ENCODE assay signal across 13 cellular contexts in the genomic region with DNA sequence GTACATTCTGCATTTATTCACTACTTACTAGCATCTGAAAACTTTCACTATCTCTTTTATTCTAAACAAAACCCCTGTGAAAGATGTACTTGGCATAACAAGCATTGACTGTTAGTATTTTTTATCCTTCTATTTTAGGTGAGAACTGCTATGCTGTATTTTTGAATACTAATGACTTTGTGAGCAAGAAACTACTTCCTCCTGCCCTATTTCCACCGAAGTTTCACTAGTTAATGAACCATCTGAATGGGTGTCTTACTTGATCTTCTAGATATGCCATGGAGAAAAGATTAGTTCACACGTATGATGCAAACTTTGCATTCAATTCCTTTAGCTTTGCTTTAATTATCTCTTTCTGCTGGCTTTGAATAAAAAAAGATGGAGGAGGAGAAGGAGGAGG.
DNase-seq lines count a peak whose midpoint lies in the region; ATAC-seq and TF ChIP-seq lines count a peak whose summit lies in the region.
"Had no signal": no experiment of that assay in that cellular context is flagged by ENCODE, and none has a peak within 500 bp of the region (broad histone marks: within the 10 kb centered on the region; RNA-seq: fewer than 3 reads in every experiment).

No MANE protein-coding gene starts in this region.

- no peak for DNase-seq in activated CD4-positive, alpha-beta T cell treated with anti-CD3 and anti-CD28 coated beads for 36 hours
- DNase-seq in activated CD4-positive, alpha-beta T cell treated with anti-CD3 and anti-CD28 coated beads, Interleukin-2, amount 10 ng/mL, durations not matched to agents 7 days and 5 days, result no peak
- peak; percentile 14 for DNase-seq in germinal center (ENCODE audit: low spot score)
- DNase-seq in heart right ventricle, result no peak
- DNase-seq in activated T-cell treated with anti-CD3 and anti-CD28 coated beads, Interleukin-2, amount 50 U/mL, for 24 hours, result no peak
- DNase-seq in COR-L47 (lab: John Stamatoyannopoulos, UW), result no peak
- DNase-seq: Calu3, DMS 273 treated with DMSO at 0.1 percent for 48 hours had no signal

- peak overlapping the region; percentile 46 for H3K4me2 ChIP-seq in Loucy (ENCODE audit: low read depth, low read length, poor library complexity, severe bottlenecking)
- H3K4me2 ChIP-seq: BLaER1 had no signal

- peaks cover 30% of the 10 kb centered on the region for H3K4me1 ChIP-seq in Loucy (ENCODE audit: insufficient read depth, low read length, poor library complexity, severe bottlenecking)
- H3K4me1 ChIP-seq in heart right ventricle, result peaks cover 0 to 47% (median 10%) of the 10 kb centered on the region in 9 donors
- H3K4me1 ChIP-seq: BLaER1 had no signal

- WGBS in heart right ventricle, 2 donors, result 30 to 57% methylated on average over 2 of the region's 2 CpGs

- no peaks in the 10 kb centered on the region for H3F3A ChIP-seq in Loucy (ENCODE audit: low read depth)

- H3K9me3 Mint-ChIP-seq in activated CD4-positive, alpha-beta T cell treated with anti-CD3 and anti-CD28 coated beads for 36 hours (ENCODE audit: low read depth), result no peaks in the 10 kb centered on the region
- no peaks in the 10 kb centered on the region for H3K9me3 Mint-ChIP-seq in activated CD4-positive, alpha-beta T cell treated with anti-CD3 and anti-CD28 coated beads, Interleukin-2, amount 10 ng/mL, durations not matched to agents 7 days and 5 days
- H3K9me3 Mint-ChIP-seq in stimulated activated memory B cell treated with anti-CD40 and anti-IgM and Interleukin-4, amounts not matched to agents 10 μg/mL and 1 μg/mL and 100 μg/mL, for 72 hours, result no peaks in the 10 kb centered on the region
- no peaks in the 10 kb centered on the region for H3K9me3 Mint-ChIP-seq in activated T-cell treated with anti-CD3 and anti-CD28 coated beads, Interleukin-2, amount 50 U/mL, for 24 hours

- H3K9me2 ChIP-seq in Loucy (replicated peaks; ENCODE audit: low read depth, low read length), result no peaks in the 10 kb centered on the region

- intact Hi-C loops in activated CD4-positive, alpha-beta T cell treated with anti-CD3 and anti-CD28 coated beads for 36 hours (cut with DNase I, micrococcal nuclease), result loop anchor here in 1 of 2 experiments (5.0 kb wide), 1 partner anchor 68 kb away; the partner anchor contains the start of gene EPHA4
- intact Hi-C loops in heart right ventricle (cut with DNase I), result no loop called here

- H3K79me2 ChIP-seq in Loucy (ENCODE audit: insufficient read depth, low read length), result no peaks in the 10 kb centered on the region

- peaks cover 39% of the 10 kb centered on the region for H3K4me1 Mint-ChIP-seq in activated CD4-positive, alpha-beta T cell treated with anti-CD3 and anti-CD28 coated beads for 36 hours
- peaks cover 21% of the 10 kb centered on the region for H3K4me1 Mint-ChIP-seq in activated CD4-positive, alpha-beta T cell treated with anti-CD3 and anti-CD28 coated beads, Interleukin-2, amount 10 ng/mL, durations not matched to agents 7 days and 5 days
- peaks cover 17% of the 10 kb centered on the region for H3K4me1 Mint-ChIP-seq in stimulated activated memory B cell treated with anti-CD40 and anti-IgM and Interleukin-4, amounts not matched to agents 10 μg/mL and 1 μg/mL and 100 μg/mL, for 72 hours
- H3K4me1 Mint-ChIP-seq in activated T-cell treated with anti-CD3 and anti-CD28 coated beads, Interleukin-2, amount 50 U/mL, for 24 hours (ENCODE audit: low read depth), result peaks cover 22% of the 10 kb centered on the region

- no peaks in the 10 kb centered on the region for H3K9me3 ChIP-seq in Loucy (ENCODE audit: insufficient read depth, low read depth, low read length)
- no peaks in the 10 kb centered on the region for H3K9me3 ChIP-seq in heart right ventricle
- H3K9me3 ChIP-seq: BLaER1, HAP-1 had no signal

- ATAC-seq in activated CD4-positive, alpha-beta T cell treated with anti-CD3 and anti-CD28 coated beads for 36 hours, result no peak
- no peak for ATAC-seq in stimulated activated memory B cell treated with anti-CD40 and anti-IgM and Interleukin-4, amounts not matched to agents 10 μg/mL and 1 μg/mL and 100 μg/mL, for 72 hours
- no peak for ATAC-seq in heart right ventricle

- POLR2A ChIA-PET in activated CD4-positive, alpha-beta T cell treated with anti-CD3 and anti-CD28 coated beads for 36 hours (lab: Charles Lee), result no interaction called here
- POLR2A ChIA-PET in activated CD4-positive, alpha-beta T cell treated with anti-CD3 and anti-CD28 coated beads, Interleukin-2, amount 10 ng/mL, durations not matched to agents 7 days and 5 days (lab: Charles Lee), result no interaction called here

- H3K27ac Mint-ChIP-seq in activated CD4-positive, alpha-beta T cell treated with anti-CD3 and anti-CD28 coated beads for 36 hours, result peak overlapping the region; percentile 23
- no peak overlapping the region for H3K27ac Mint-ChIP-seq in activated CD4-positive, alpha-beta T cell treated with anti-CD3 and anti-CD28 coated beads, Interleukin-2, amount 10 ng/mL, durations not matched to agents 7 days and 5 days
- H3K27ac Mint-ChIP-seq in stimulated activated memory B cell treated with anti-CD40 and anti-IgM and Interleukin-4, amounts not matched to agents 10 μg/mL and 1 μg/mL and 100 μg/mL, for 72 hours, result peak overlapping the region; percentile 35
- H3K27ac Mint-ChIP-seq in activated T-cell treated with anti-CD3 and anti-CD28 coated beads, Interleukin-2, amount 50 U/mL, for 24 hours, result no peak overlapping the region

- H3K27me3 ChIP-seq in Loucy (ENCODE audit: insufficient read depth, low read length, poor library complexity, severe bottlenecking), result no peaks in the 10 kb centered on the region
- H3K27me3 ChIP-seq in heart right ventricle, result no peaks in the 10 kb centered on the region
- H3K27me3 ChIP-seq: BLaER1 had no signal

- no peak for TF ChIP-seq CTCF in Loucy (conservative IDR thresholded peaks at IDR 0.05; ENCODE audit: low read length)
- no peak for TF ChIP-seq CTCF in heart right ventricle (IDR thresholded peaks at IDR 0.05)

- peak overlapping the region; percentile 16 for H3K9ac ChIP-seq in Loucy (ENCODE audit: low read depth, low read length, poor library complexity, severe bottlenecking)
- H3K9ac ChIP-seq: BLaER1 had no signal

- H4K20me1 ChIP-seq in Loucy (ENCODE audit: insufficient read depth, low read length, poor library complexity, severe bottlenecking), result no peaks in the 10 kb centered on the region
- H4K20me1 ChIP-seq: BLaER1 had no signal

- H3K27me3 Mint-ChIP-seq in activated CD4-positive, alpha-beta T cell treated with anti-CD3 and anti-CD28 coated beads for 36 hours, result no peaks in the 10 kb centered on the region
- no peaks in the 10 kb centered on the region for H3K27me3 Mint-ChIP-seq in activated CD4-positive, alpha-beta T cell treated with anti-CD3 and anti-CD28 coated beads, Interleukin-2, amount 10 ng/mL, durations not matched to agents 7 days and 5 days
- H3K27me3 Mint-ChIP-seq in stimulated activated memory B cell treated with anti-CD40 and anti-IgM and Interleukin-4, amounts not matched to agents 10 μg/mL and 1 μg/mL and 100 μg/mL, for 72 hours, result no peaks in the 10 kb centered on the region
- no peaks in the 10 kb centered on the region for H3K27me3 Mint-ChIP-seq in activated T-cell treated with anti-CD3 and anti-CD28 coated beads, Interleukin-2, amount 50 U/mL, for 24 hours

- H3K27ac ChIP-seq in heart right ventricle, result no peak overlapping the region
- H3K27ac ChIP-seq: 22Rv1, BLaER1 had no signal

- H3K4me3 ChIP-seq in Loucy (ENCODE audit: low read length, poor library complexity, severe bottlenecking) (peak overlapping the region; percentile 17), heart right ventricle (no peak overlapping the region)
- H3K4me3 ChIP-seq: BLaER1, HAP-1 had no signal

- CTCF ChIA-PET in activated CD4-positive, alpha-beta T cell treated with anti-CD3 and anti-CD28 coated beads for 36 hours (lab: Charles Lee), result no interaction called here
- CTCF ChIA-PET in activated CD4-positive, alpha-beta T cell treated with anti-CD3 and anti-CD28 coated beads, Interleukin-2, amount 10 ng/mL, durations not matched to agents 7 days and 5 days (lab: Charles Lee), result interaction anchor here (0.5 kb wide), 1 partner anchor 18 kb away, joined by 3 read pairs; no protein-coding TSS in a partner anchor

- H3K36me3 Mint-ChIP-seq in activated CD4-positive, alpha-beta T cell treated with anti-CD3 and anti-CD28 coated beads for 36 hours (ENCODE audit: low read depth), result peaks cover 2% of the 10 kb centered on the region
- H3K36me3 Mint-ChIP-seq in activated CD4-positive, alpha-beta T cell treated with anti-CD3 and anti-CD28 coated beads, Interleukin-2, amount 10 ng/mL, durations not matched to agents 7 days and 5 days (ENCODE audit: low read depth), result peaks cover 23% of the 10 kb centered on the region
- no peaks in the 10 kb centered on the region for H3K36me3 Mint-ChIP-seq in stimulated activated memory B cell treated with anti-CD40 and anti-IgM and Interleukin-4, amounts not matched to agents 10 μg/mL and 1 μg/mL and 100 μg/mL, for 72 hours
- H3K36me3 Mint-ChIP-seq in activated T-cell treated with anti-CD3 and anti-CD28 coated beads, Interleukin-2, amount 50 U/mL, for 24 hours (ENCODE audit: low read depth), result no peaks in the 10 kb centered on the region

- H3K4me3 Mint-ChIP-seq in activated CD4-positive, alpha-beta T cell treated with anti-CD3 and anti-CD28 coated beads for 36 hours, result no peak overlapping the region
- H3K4me3 Mint-ChIP-seq in activated CD4-positive, alpha-beta T cell treated with anti-CD3 and anti-CD28 coated beads, Interleukin-2, amount 10 ng/mL, durations not matched to agents 7 days and 5 days, result no peak overlapping the region
- H3K4me3 Mint-ChIP-seq in stimulated activated memory B cell treated with anti-CD40 and anti-IgM and Interleukin-4, amounts not matched to agents 10 μg/mL and 1 μg/mL and 100 μg/mL, for 72 hours, result peak overlapping the region; percentile 21
- H3K4me3 Mint-ChIP-seq in activated T-cell treated with anti-CD3 and anti-CD28 coated beads, Interleukin-2, amount 50 U/mL, for 24 hours, result no peak overlapping the region

- H2AFZ ChIP-seq in Loucy (ENCODE audit: low read length), result peak overlapping the region; percentile 82

- H3K36me3 ChIP-seq in Loucy (ENCODE audit: insufficient read depth, low read length), result no peaks in the 10 kb centered on the region
- peaks cover 0 to 12% (median 0%) of the 10 kb centered on the region in 9 donors for H3K36me3 ChIP-seq in heart right ventricle
- H3K36me3 ChIP-seq: BLaER1 had no signal

Comparison
In these comparisons a context has a peak if more than half of its experiments do, and no peak if none do; other contexts are left out.
1. H3K27ac Mint-ChIP-seq: peak in activated CD4-positive, alpha-beta T cell treated with anti-CD3 and anti-CD28 coated beads for 36 hours (single experiment) and stimulated activated memory B cell treated with anti-CD40 and anti-IgM and Interleukin-4, amounts not matched to agents 10 μg/mL and 1 μg/mL and 100 μg/mL, for 72 hours (single experiment); none in activated CD4-positive, alpha-beta T cell treated with anti-CD3 and anti-CD28 coated beads, Interleukin-2, amount 10 ng/mL, durations not matched to agents 7 days and 5 days (single experiment) and activated T-cell treated with anti-CD3 and anti-CD28 coated beads, Interleukin-2, amount 50 U/mL, for 24 hours (single experiment).